In the genomic region with DNA sequence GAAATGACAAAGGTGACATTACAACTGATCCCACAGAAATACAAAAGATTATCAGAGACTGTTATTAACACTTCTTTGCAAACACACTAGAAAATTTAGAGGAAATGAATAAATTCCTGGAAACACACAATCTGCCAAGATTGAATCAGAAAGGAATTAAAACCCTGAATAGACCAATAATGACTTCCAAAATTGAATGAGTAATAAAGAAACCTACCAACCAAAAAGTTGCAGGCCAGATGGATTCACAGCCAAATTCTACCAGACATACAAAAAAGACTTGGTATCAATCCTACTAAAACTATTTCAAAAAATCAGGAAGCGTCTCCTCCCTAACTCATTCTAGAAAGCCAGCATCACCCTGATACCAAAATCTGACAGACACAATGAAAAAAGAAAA, we compare ENCODE assay signal across 6 cellular contexts. TPM values are rescaled to one million over a fixed set of nuclear protein-coding genes. Genes with fewer than 3 reads are reported as not detected.
"Had no signal": no experiment of that assay in that cellular context is flagged by ENCODE, and none has a peak within 500 bp of the region (broad histone marks: within the 10 kb centered on the region; RNA-seq: fewer than 3 reads in every experiment).

No MANE protein-coding gene starts in this region.

- H3K4me3 Mint-ChIP-seq: GM23338, H9 had no signal

- H3K4me3 ChIP-seq: GM23338, K562 had no signal

- DNase-seq: H9, HCEC 1CT, IMR-90 had no signal

- ATAC-seq: GM23338, K562 had no signal

- H3K4me2 ChIP-seq: GM23338 had no signal

- H3K27ac Mint-ChIP-seq: GM23338, H9 had no signal

- H2AFZ ChIP-seq: GM23338 had no signal

RNA-seq across cellular contexts. Expression of a gene that starts 17.2 kb away (rescaled TPM):
- total RNA-seq: HT-29 had no signal
